ENCODE assay signal across 7 cellular contexts in genomic region chr6:2462831-2463230, GRCh38.
"Had no signal": no experiment of that assay in that cellular context is flagged by ENCODE, and none has a peak within 500 bp of the region (broad histone marks: within the 10 kb centered on the region; RNA-seq: fewer than 3 reads in every experiment).

No MANE protein-coding gene starts in this region.

- H2AFZ ChIP-seq: GM23338 had no signal

- H3K4me3 ChIP-seq: GM23338 had no signal

- DNase-seq: H9, HCEC 1CT, IMR-90, KBM-7 had no signal

- ATAC-seq: GM23338 had no signal

- H3K27ac Mint-ChIP-seq: GM23338 had no signal

- H3K4me2 ChIP-seq: GM23338 had no signal

- FAIRE-seq: H1, H54 had no signal

- H3K4me3 Mint-ChIP-seq: GM23338, H9 had no signal

- H3K9me3 Mint-ChIP-seq: GM23338, H9 had no signal
